Comparison of ENCODE assay signal across 9 cellular contexts in the genomic region with DNA sequence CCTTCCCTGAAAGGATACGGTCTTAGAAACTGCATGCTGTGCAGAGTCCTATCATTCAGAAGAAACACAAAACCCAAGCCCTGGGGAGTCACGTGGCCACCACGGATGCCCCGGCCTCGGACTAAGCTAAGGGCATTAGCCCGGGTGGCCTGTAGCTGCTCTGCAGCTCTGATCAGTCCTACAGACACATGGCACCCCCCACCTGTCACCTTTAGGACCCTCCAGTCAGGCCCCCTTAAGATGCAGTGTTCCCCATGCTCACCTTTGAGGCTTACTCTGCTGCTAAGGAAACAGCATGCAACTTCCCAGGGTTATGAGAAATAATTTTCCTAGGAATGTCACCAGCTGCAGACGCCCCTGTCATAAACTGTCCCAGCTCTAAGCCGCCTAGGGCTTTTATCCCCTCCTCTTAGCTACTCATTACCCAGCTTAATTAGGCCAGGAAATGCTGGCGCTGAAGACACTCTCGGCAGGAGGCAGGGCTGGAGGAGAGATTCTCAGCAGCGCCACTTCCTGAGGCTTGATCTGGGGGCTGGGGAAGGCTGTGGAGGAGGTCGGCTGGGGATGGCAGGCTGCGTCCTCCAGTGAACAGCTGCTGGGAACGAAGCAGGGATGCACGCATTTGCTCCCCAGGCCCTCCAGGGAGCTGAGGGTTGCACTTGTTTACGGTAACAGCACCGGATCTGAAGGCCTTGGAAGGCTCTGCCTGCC. TPM values are rescaled to one million over a fixed set of nuclear protein-coding genes. Genes with fewer than 3 reads are reported as not detected.
DNase-seq lines count a peak whose midpoint lies in the region; ATAC-seq and TF ChIP-seq lines count a peak whose summit lies in the region.
"Had no signal": no experiment of that assay in that cellular context is flagged by ENCODE, and none has a peak within 500 bp of the region (broad histone marks: within the 10 kb centered on the region; RNA-seq: fewer than 3 reads in every experiment).

No MANE protein-coding gene starts in this region.

- H3K27ac ChIP-seq in neural progenitor cell, result peak overlapping the region; percentile 89
- H3K27ac ChIP-seq: SJSA1 had no signal

- no peak overlapping the region for H2AFZ ChIP-seq in neural progenitor cell (replicated peaks)

- no peaks in the 10 kb centered on the region for H3K27me3 ChIP-seq in neural progenitor cell
- H3K27me3 ChIP-seq: SJSA1 had no signal

- H3K9me3 ChIP-seq in neural progenitor cell (ENCODE audit: low read depth), result no peaks in the 10 kb centered on the region
- H3K9me3 ChIP-seq: SJSA1 had no signal

- H3K79me2 ChIP-seq in neural progenitor cell (ENCODE audit: low read depth), result no peaks in the 10 kb centered on the region

- H3K4me3 ChIP-seq in Jurkat, Clone E6-1 (ENCODE audit: low read length), result peak overlapping the region; percentile 15; the same call in 1 of the 2 replicates
- H3K4me3 ChIP-seq in neural progenitor cell, result peak overlapping the region; percentile 25
- H3K4me3 ChIP-seq: SJSA1 had no signal

- intact Hi-C loops in activated T-helper 1 cell treated with anti-CD3 and anti-CD28 coated beads, Interleukin-12 subunit alpha, Interleukin-12 subunit beta, Interleukin-2, Interleukin-4 antibody, amounts not matched to agents 30 ng/mL and 10 ng/mL and 1 ng/mL, durations not matched to agents 14 hours and 24 hours and 36 hours (cut with micrococcal nuclease), result no loop called here

- no peak overlapping the region for H3K9ac ChIP-seq in neural progenitor cell

- no peaks in the 10 kb centered on the region for H3K36me3 Mint-ChIP-seq in activated T-helper 1 cell treated with anti-CD3 and anti-CD28 coated beads, Interleukin-12 subunit alpha, Interleukin-12 subunit beta, Interleukin-2, Interleukin-4 antibody, amounts not matched to agents 30 ng/mL and 10 ng/mL and 1 ng/mL, durations not matched to agents 14 hours and 24 hours and 36 hours (ENCODE audit: low read depth)
- H3K36me3 Mint-ChIP-seq in neural progenitor cell, result no peaks in the 10 kb centered on the region

- H3K4me2 ChIP-seq in neural progenitor cell, result peak overlapping the region; percentile 77

- peaks cover 52% of the 10 kb centered on the region for H3K4me1 Mint-ChIP-seq in activated T-helper 1 cell treated with anti-CD3 and anti-CD28 coated beads, Interleukin-12 subunit alpha, Interleukin-12 subunit beta, Interleukin-2, Interleukin-4 antibody, amounts not matched to agents 30 ng/mL and 10 ng/mL and 1 ng/mL, durations not matched to agents 14 hours and 24 hours and 36 hours (ENCODE audit: low read depth)
- H3K4me1 Mint-ChIP-seq in neural progenitor cell, result peaks cover 73% of the 10 kb centered on the region

- ATAC-seq in HG03025 (IDR thresholded peaks at IDR 0.05; ENCODE audit: low FRiP score, unreplicated experiment), result no peak
- ATAC-seq in HG03439 (IDR thresholded peaks at IDR 0.05; ENCODE audit: unreplicated experiment), result no peak
- no peak for ATAC-seq in GM21360 (IDR thresholded peaks at IDR 0.05; ENCODE audit: unreplicated experiment)

- H3K27me3 Mint-ChIP-seq in activated T-helper 1 cell treated with anti-CD3 and anti-CD28 coated beads, Interleukin-12 subunit alpha, Interleukin-12 subunit beta, Interleukin-2, Interleukin-4 antibody, amounts not matched to agents 30 ng/mL and 10 ng/mL and 1 ng/mL, durations not matched to agents 14 hours and 24 hours and 36 hours (ENCODE audit: insufficient read depth), result peaks cover 2% of the 10 kb centered on the region
- H3K27me3 Mint-ChIP-seq in neural progenitor cell (ENCODE audit: insufficient read depth, low read depth), result peaks cover 16% of the 10 kb centered on the region

- peaks cover 8% of the 10 kb centered on the region for H4K20me1 ChIP-seq in neural progenitor cell (ENCODE audit: low read depth)

- H3K36me3 ChIP-seq in neural progenitor cell, result no peaks in the 10 kb centered on the region
- H3K36me3 ChIP-seq: SJSA1 had no signal

- H3K4me3 Mint-ChIP-seq in activated T-helper 1 cell treated with anti-CD3 and anti-CD28 coated beads, Interleukin-12 subunit alpha, Interleukin-12 subunit beta, Interleukin-2, Interleukin-4 antibody, amounts not matched to agents 30 ng/mL and 10 ng/mL and 1 ng/mL, durations not matched to agents 14 hours and 24 hours and 36 hours, result peak overlapping the region; percentile 53
- H3K4me3 Mint-ChIP-seq in neural progenitor cell, result peak overlapping the region; percentile 73

- H3K4me1 ChIP-seq in neural progenitor cell, result peaks cover 73% of the 10 kb centered on the region
- H3K4me1 ChIP-seq: SJSA1 had no signal

- no peak for TF ChIP-seq CTCF in neural progenitor cell (IDR thresholded peaks at IDR 0.05)

- no peaks in the 10 kb centered on the region for H3K9me3 Mint-ChIP-seq in activated T-helper 1 cell treated with anti-CD3 and anti-CD28 coated beads, Interleukin-12 subunit alpha, Interleukin-12 subunit beta, Interleukin-2, Interleukin-4 antibody, amounts not matched to agents 30 ng/mL and 10 ng/mL and 1 ng/mL, durations not matched to agents 14 hours and 24 hours and 36 hours
- no peaks in the 10 kb centered on the region for H3K9me3 Mint-ChIP-seq in neural progenitor cell

- peaks cover 69% of the 10 kb centered on the region for H3F3A ChIP-seq in neural progenitor cell (ENCODE audit: low read depth)

- H3K27ac Mint-ChIP-seq in activated T-helper 1 cell treated with anti-CD3 and anti-CD28 coated beads, Interleukin-12 subunit alpha, Interleukin-12 subunit beta, Interleukin-2, Interleukin-4 antibody, amounts not matched to agents 30 ng/mL and 10 ng/mL and 1 ng/mL, durations not matched to agents 14 hours and 24 hours and 36 hours, result no peak overlapping the region
- H3K27ac Mint-ChIP-seq in neural progenitor cell, result peak overlapping the region; percentile 82

- peak; percentile 33 for DNase-seq in NCI-H510A treated with DMSO at 0.1 percent for 48 hours (lab: John Stamatoyannopoulos, UW)
- DNase-seq in NCI-H510A (lab: John Stamatoyannopoulos, UW), result no peak
- DNase-seq in Jurkat, Clone E6-1 (ENCODE audit: low read depth, low spot score), result peak; percentile 55
- DNase-seq in activated T-helper 1 cell treated with anti-CD3 and anti-CD28 coated beads, Interleukin-12 subunit alpha, Interleukin-12 subunit beta, Interleukin-2, Interleukin-4 antibody, amounts not matched to agents 30 ng/mL and 10 ng/mL and 1 ng/mL, durations not matched to agents 14 hours and 24 hours and 36 hours (ENCODE audit: low spot score), result peak; percentile 22
- DNase-seq in neural progenitor cell (ENCODE audit: low spot score), result peak; percentile 92

RNA-seq across cellular contexts. Expression of a gene that starts 47.2 kb away (rescaled TPM):
- 7.8 TPM for polyA plus RNA-seq in Jurkat, Clone E6-1 (2012; ENCODE audit: insufficient read depth, insufficient read length)
- total RNA-seq in activated T-helper 1 cell treated with anti-CD3 and anti-CD28 coated beads, Interleukin-12 subunit alpha, Interleukin-12 subunit beta, Interleukin-2, Interleukin-4 antibody, amounts not matched to agents 30 ng/mL and 10 ng/mL and 1 ng/mL, durations not matched to agents 14 hours and 24 hours and 36 hours, result 3.4 and 3.7 TPM in 2 replicates
- 30.1 and 49.9 TPM in 2 replicates for total RNA-seq in neural progenitor cell (ENCODE audit: low replicate concordance)
- total RNA-seq: SJSA1 had no signal
